Comparison of ENCODE assay signal across 17 cellular contexts in the genomic region with DNA sequence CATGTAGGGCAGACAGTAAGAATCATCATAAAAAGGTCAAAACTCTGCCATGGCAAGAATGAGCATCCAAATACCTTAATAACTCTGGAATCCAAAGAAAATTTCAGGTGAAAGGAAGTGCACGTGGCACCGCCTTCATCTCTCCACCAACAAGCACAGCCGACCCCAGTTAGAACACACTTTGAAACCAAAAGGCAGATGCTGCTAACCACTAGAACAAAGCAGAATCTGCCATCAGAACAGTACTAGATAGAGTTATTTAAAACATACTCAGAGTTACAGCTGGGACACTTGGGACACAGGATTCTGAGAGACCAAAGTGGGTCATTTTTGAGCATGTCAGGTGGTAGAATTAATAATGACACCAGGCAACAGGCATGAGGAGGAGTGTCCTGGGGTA.
"Had no signal": no experiment of that assay in that cellular context is flagged by ENCODE, and none has a peak within 500 bp of the region (broad histone marks: within the 10 kb centered on the region; RNA-seq: fewer than 3 reads in every experiment).

No MANE protein-coding gene starts in this region.

- DNase-seq: activated B cell treated with CpG ODN at 0.5 μM for 24 hours; activated CD4-positive, alpha-beta T cell treated with anti-CD3 and anti-CD28 coated beads, Interleukin-2, amount 10 ng/mL, durations not matched to agents 24 days and 14 days; activated CD8-positive, alpha-beta memory T cell treated with anti-CD3 and anti-CD28 coated beads, Interleukin-2, amount 50 U/mL, for 48 hours; activated CD8-positive, alpha-beta T cell treated with anti-CD3 and anti-CD28 coated beads, Interleukin-2, amount 10 ng/mL, durations not matched to agents 7 days and 5 days; activated naive CD4-positive, alpha-beta T cell treated with anti-CD3 and anti-CD28 coated beads for 36 hours; adrenal gland; dorsolateral prefrontal cortex; endodermal cell; erythroblast; left colon; midbrain; pancreas; stimulated activated CD4-positive, alpha-beta T cell treated with anti-CD3 and anti-CD28 coated beads, Interleukin-12 subunit alpha, Interleukin-12 subunit beta, amount 100 ng/mL, for 4 hours; thyroid gland had no signal

- H3K9me3 ChIP-seq: adrenal gland, gastroesophageal sphincter, pancreas, thyroid gland had no signal

- ATAC-seq: activated CD8-positive, alpha-beta T cell treated with anti-CD3 and anti-CD28 coated beads, Interleukin-2, amount 10 ng/mL, durations not matched to agents 7 days and 5 days; gastroesophageal sphincter; left colon; pancreas; stimulated activated memory B cell treated with anti-CD40 and anti-IgM and Interleukin-4, amounts not matched to agents 10 μg/mL and 1 μg/mL and 100 μg/mL, for 72 hours had no signal

- H3K27ac ChIP-seq: adrenal gland, cardiac muscle cell, gastroesophageal sphincter, pancreas, thyroid gland had no signal

- H3K4me3 ChIP-seq: adrenal gland, cardiac muscle cell, dorsolateral prefrontal cortex, gastroesophageal sphincter, pancreas, thyroid gland had no signal

- H3K4me3 Mint-ChIP-seq: activated B cell treated with CpG ODN at 0.5 μM for 24 hours; activated CD4-positive, alpha-beta T cell treated with anti-CD3 and anti-CD28 coated beads, Interleukin-2, amount 10 ng/mL, durations not matched to agents 24 days and 14 days; activated CD8-positive, alpha-beta T cell treated with anti-CD3 and anti-CD28 coated beads, Interleukin-2, amount 10 ng/mL, durations not matched to agents 7 days and 5 days; activated naive CD4-positive, alpha-beta T cell treated with anti-CD3 and anti-CD28 coated beads for 36 hours; endodermal cell; stimulated activated memory B cell treated with anti-CD40 and anti-IgM and Interleukin-4, amounts not matched to agents 10 μg/mL and 1 μg/mL and 100 μg/mL, for 72 hours had no signal

- H3K4me1 ChIP-seq: pancreas had no signal

- H3K27ac Mint-ChIP-seq: activated B cell treated with CpG ODN at 0.5 μM for 24 hours; activated CD4-positive, alpha-beta T cell treated with anti-CD3 and anti-CD28 coated beads, Interleukin-2, amount 10 ng/mL, durations not matched to agents 24 days and 14 days; activated CD8-positive, alpha-beta T cell treated with anti-CD3 and anti-CD28 coated beads, Interleukin-2, amount 10 ng/mL, durations not matched to agents 7 days and 5 days; activated naive CD4-positive, alpha-beta T cell treated with anti-CD3 and anti-CD28 coated beads for 36 hours; stimulated activated memory B cell treated with anti-CD40 and anti-IgM and Interleukin-4, amounts not matched to agents 10 μg/mL and 1 μg/mL and 100 μg/mL, for 72 hours had no signal

- H3K9me3 Mint-ChIP-seq: activated B cell treated with CpG ODN at 0.5 μM for 24 hours; activated CD4-positive, alpha-beta T cell treated with anti-CD3 and anti-CD28 coated beads, Interleukin-2, amount 10 ng/mL, durations not matched to agents 24 days and 14 days; activated naive CD4-positive, alpha-beta T cell treated with anti-CD3 and anti-CD28 coated beads for 36 hours had no signal

- H3K36me3 Mint-ChIP-seq: stimulated activated memory B cell treated with anti-CD40 and anti-IgM and Interleukin-4, amounts not matched to agents 10 μg/mL and 1 μg/mL and 100 μg/mL, for 72 hours had no signal

- H3K36me3 ChIP-seq: adrenal gland, cardiac muscle cell, gastroesophageal sphincter, pancreas, thyroid gland had no signal
